12 cellular contexts compared by ENCODE assay signal in genomic region chr10:13518076-13518692, GRCh38. TPM values are rescaled to one million over a fixed set of nuclear protein-coding genes. Genes with fewer than 3 reads are reported as not detected.
DNase-seq lines count a peak whose midpoint lies in the region; ATAC-seq, FAIRE-seq and TF ChIP-seq lines count a peak whose summit lies in the region.
"Had no signal": no experiment of that assay in that cellular context is flagged by ENCODE, and none has a peak within 500 bp of the region (broad histone marks: within the 10 kb centered on the region; RNA-seq: fewer than 3 reads in every experiment).

No MANE protein-coding gene starts in this region.

- H2AK5ac ChIP-seq in H1 (ENCODE audit: low read depth, low read length), result no peak overlapping the region

- 55% methylated on average over 8 of the region's 8 CpGs; no CpG with 5 or more reads in 1 of the 2 experiments for WGBS in H1 (ENCODE audit: extremely low coverage in 1 of 2, insufficient coverage in 1 of 2, insufficient read length in 1 of 2, insufficient replicate concordance in 2 of 2, low coverage in 1 of 2, low lambda C conversion rate in 2 of 2, missing lambda C conversion rate in 1 of 2), 2 experiments

- H3K4ac ChIP-seq in H1 (replicated peaks; ENCODE audit: insufficient read length, low read depth, low read length), result no peak overlapping the region

- no peak overlapping the region for H3K23ac ChIP-seq in H1 (ENCODE audit: insufficient read length)

- H3K56ac ChIP-seq in H1 (replicated peaks; ENCODE audit: insufficient read length, low read depth, low read length), result no peak overlapping the region

- peak; percentile 85 to 89 for TF ChIP-seq RAD21 in H1 (IDR thresholded peaks at IDR 0.05 in 1 of 2, conservative IDR thresholded peaks at IDR 0.05 in 1 of 2; ENCODE audit: low read depth in 2 of 2, low read length in 2 of 2)

- H2BK20ac ChIP-seq in H1 (ENCODE audit: low read length), result no peak overlapping the region

- H3K9me3 ChIP-seq in MM.1S (replicated peaks; ENCODE audit: insufficient read depth, low read length) (no peaks in the 10 kb centered on the region), H1 (ENCODE audit: insufficient read depth in 2 of 2, low read depth in 1 of 2, low read length in 1 of 2) (no peaks in the 10 kb centered on the region)
- H3K9me3 ChIP-seq: stomach had no signal

- H3K4me3 Mint-ChIP-seq in neural crest cell, result no peak overlapping the region
- no peak overlapping the region for H3K4me3 Mint-ChIP-seq in activated T-helper 2 cell treated with anti-CD3 and anti-CD28 coated beads, Interferon-gamma antibody, Interleukin-2, Interleukin-4, amounts not matched to agents 10 μg/mL and 5 μg/mL and 100 μg/mL, durations not matched to agents 14 hours and 24 hours and 36 hours (ENCODE audit: low read depth)
- H3K4me3 Mint-ChIP-seq: central memory CD8-positive, alpha-beta T cell had no signal

- H4K20me1 ChIP-seq in MM.1S (ENCODE audit: insufficient read depth, low read length) (no peaks in the 10 kb centered on the region), H1 (replicated peaks in 1 of 2; ENCODE audit: control insufficient read depth in 1 of 2, insufficient read depth in 2 of 2, low read length in 2 of 2) (no peaks in the 10 kb centered on the region)

- no peak overlapping the region for H4K5ac ChIP-seq in H1 (ENCODE audit: insufficient read length, low read depth, low read length)

- H2BK5ac ChIP-seq in H1 (ENCODE audit: low read depth, low read length), result no peak overlapping the region

- H3K36me3 Mint-ChIP-seq in neural crest cell (ENCODE audit: low read depth), result peaks cover 9% of the 10 kb centered on the region
- no peaks in the 10 kb centered on the region for H3K36me3 Mint-ChIP-seq in activated T-helper 2 cell treated with anti-CD3 and anti-CD28 coated beads, Interferon-gamma antibody, Interleukin-2, Interleukin-4, amounts not matched to agents 10 μg/mL and 5 μg/mL and 100 μg/mL, durations not matched to agents 14 hours and 24 hours and 36 hours (ENCODE audit: low read depth)

- H2AFZ ChIP-seq in MM.1S (ENCODE audit: low read length) (no peak overlapping the region), H1 (ENCODE audit: low read length) (no peak overlapping the region)

- no peaks in the 10 kb centered on the region for H3K36me3 ChIP-seq in GM06990 (ENCODE audit: control insufficient read depth, insufficient read depth, low read length)
- no peaks in the 10 kb centered on the region for H3K36me3 ChIP-seq in MM.1S (replicated peaks; ENCODE audit: insufficient read depth, low read length)
- no peaks in the 10 kb centered on the region for H3K36me3 ChIP-seq in H1 (ENCODE audit: control insufficient read depth in 2 of 4, insufficient read depth in 4 of 4, low read length in 3 of 4)

- H3K27ac ChIP-seq in MM.1S (ENCODE audit: low read length), result no peak overlapping the region
- H3K27ac ChIP-seq in H1 (ENCODE audit: low read depth, low read length), result no peak overlapping the region
- H3K27ac ChIP-seq: stomach had no signal

- POLR2A ChIA-PET in H1 (lab: Charles Lee; ENCODE audit: partially characterized antibody), result interaction anchor here (0.6 kb wide), 1 partner anchor 1006 kb away, joined by 3 read pairs; no protein-coding TSS in a partner anchor

- no peaks in the 10 kb centered on the region for H3K23me2 ChIP-seq in H1 (ENCODE audit: low read depth, low read length)

- H3K18ac ChIP-seq in H1 (ENCODE audit: extremely low read depth, low read length), result no peak overlapping the region

- no peak for TF ChIP-seq EP300 in H1 (IDR thresholded peaks at IDR 0.05; ENCODE audit: borderline replicate concordance in 1 of 2, low read depth in 2 of 2, low read length in 2 of 2)

- DNase-seq in GM06990 (ENCODE audit: extremely low read depth, insufficient read length) (no peak), MM.1S (no peak), H1 (ENCODE audit: low read depth in 1 of 2, low spot score in 2 of 2) (peak in 1 of 2 experiments; percentile 76), neural crest cell (ENCODE audit: low read depth, low spot score) (no peak), NCI-H2107 (lab: John Stamatoyannopoulos, UW) (no peak), urothelium cell line (ENCODE audit: low spot score) (no peak)
- DNase-seq in activated T-helper 2 cell treated with anti-CD3 and anti-CD28 coated beads, Interferon-gamma antibody, Interleukin-2, Interleukin-4, amounts not matched to agents 10 μg/mL and 5 μg/mL and 100 μg/mL, durations not matched to agents 14 hours and 24 hours and 36 hours (ENCODE audit: low spot score), result no peak
- DNase-seq: DND-41, NCI-H2171, stomach had no signal

- no peak overlapping the region for H3K27ac Mint-ChIP-seq in neural crest cell (ENCODE audit: unreplicated experiment)
- no peak overlapping the region for H3K27ac Mint-ChIP-seq in activated T-helper 2 cell treated with anti-CD3 and anti-CD28 coated beads, Interferon-gamma antibody, Interleukin-2, Interleukin-4, amounts not matched to agents 10 μg/mL and 5 μg/mL and 100 μg/mL, durations not matched to agents 14 hours and 24 hours and 36 hours

- no peaks in the 10 kb centered on the region for H3K79me2 ChIP-seq in MM.1S (ENCODE audit: low read length)
- H3K79me2 ChIP-seq in H1 (ENCODE audit: control insufficient read depth in 1 of 2, insufficient read depth in 2 of 2, low read length in 2 of 2), result no peaks in the 10 kb centered on the region

- H2BK15ac ChIP-seq in H1 (ENCODE audit: low read length), result no peak overlapping the region

- H3K27me3 ChIP-seq in GM06990 (replicated peaks; ENCODE audit: control insufficient read depth, insufficient read depth, low read length) (peaks cover 2% of the 10 kb centered on the region), MM.1S (replicated peaks; ENCODE audit: insufficient read depth, low read length) (no peaks in the 10 kb centered on the region), H1 (replicated peaks in 1 of 4; ENCODE audit: control insufficient read depth in 3 of 4, extremely low read depth in 1 of 4, insufficient read depth in 3 of 4, low read length in 3 of 4) (no peaks in the 10 kb centered on the region)
- H3K27me3 ChIP-seq: stomach had no signal

- FAIRE-seq in H1 (lab: Jason Lieb, UNC) (peak; percentile 66), urothelium cell line (lab: Jason Lieb, UNC) (no peak)

- no peaks in the 10 kb centered on the region for H3F3A ChIP-seq in MM.1S (ENCODE audit: insufficient read depth, low read length)

- intact Hi-C loops in activated T-helper 2 cell treated with anti-CD3 and anti-CD28 coated beads, Interferon-gamma antibody, Interleukin-2, Interleukin-4, amounts not matched to agents 10 μg/mL and 5 μg/mL and 100 μg/mL, durations not matched to agents 14 hours and 24 hours and 36 hours (cut with micrococcal nuclease), result no loop called here

- no peaks in the 10 kb centered on the region for H3K4me1 ChIP-seq in MM.1S (ENCODE audit: low read length)
- peaks cover 0 to 3% (median 0%) of the 10 kb centered on the region in 4 experiments; a peak in 1 of 7 replicates for H3K4me1 ChIP-seq in H1 (replicated peaks in 1 of 4; ENCODE audit: control insufficient read depth in 3 of 4, insufficient read depth in 4 of 4, low read length in 3 of 4)

- no peaks in the 10 kb centered on the region for H3K9me2 ChIP-seq in MM.1S (replicated peaks; ENCODE audit: insufficient read depth, low read length)

- H3K9ac ChIP-seq in MM.1S (ENCODE audit: low read length) (no peak overlapping the region), H1 (replicated peaks in 1 of 4; ENCODE audit: extremely low read depth in 1 of 4, low read depth in 3 of 4, low read length in 3 of 4) (no peak overlapping the region)

- no peaks in the 10 kb centered on the region for H3K27me3 Mint-ChIP-seq in neural crest cell (ENCODE audit: low read depth)
- peaks cover 18% of the 10 kb centered on the region for H3K27me3 Mint-ChIP-seq in activated T-helper 2 cell treated with anti-CD3 and anti-CD28 coated beads, Interferon-gamma antibody, Interleukin-2, Interleukin-4, amounts not matched to agents 10 μg/mL and 5 μg/mL and 100 μg/mL, durations not matched to agents 14 hours and 24 hours and 36 hours (ENCODE audit: low read depth)

- no peak for ATAC-seq in HG03342 (IDR thresholded peaks at IDR 0.05; ENCODE audit: unreplicated experiment)

- no peak overlapping the region for H2BK120ac ChIP-seq in H1 (replicated peaks; ENCODE audit: low read depth, low read length)

- H3K4me3 ChIP-seq in GM06990 (replicated peaks; ENCODE audit: low read depth, low read length) (no peak overlapping the region), MM.1S (ENCODE audit: low read length) (no peak overlapping the region), H1 (ENCODE audit: extremely low read depth in 1 of 4, insufficient read depth in 2 of 4, low read depth in 3 of 4, low read length in 4 of 4) (no peak overlapping the region)
- H3K4me3 ChIP-seq: stomach had no signal

- H3K4me1 Mint-ChIP-seq in neural crest cell, result peaks cover 12% of the 10 kb centered on the region
- no peaks in the 10 kb centered on the region for H3K4me1 Mint-ChIP-seq in activated T-helper 2 cell treated with anti-CD3 and anti-CD28 coated beads, Interferon-gamma antibody, Interleukin-2, Interleukin-4, amounts not matched to agents 10 μg/mL and 5 μg/mL and 100 μg/mL, durations not matched to agents 14 hours and 24 hours and 36 hours (ENCODE audit: low read depth)
- H3K4me1 Mint-ChIP-seq: central memory CD8-positive, alpha-beta T cell had no signal

- no peak overlapping the region for H3K4me2 ChIP-seq in MM.1S (ENCODE audit: low read depth, low read length)
- no peak overlapping the region for H3K4me2 ChIP-seq in H1 (ENCODE audit: insufficient read depth in 1 of 2, low read depth in 2 of 2, low read length in 2 of 2)

- CTCF ChIA-PET in H1 (lab: Charles Lee; ENCODE audit: partially characterized antibody), result interaction anchor here (0.6 to 3.5 kb wide), 23 partner anchors 9 to 154 kb away, joined by 3 to 35 read pairs (median 4); no protein-coding TSS in a partner anchor

- H4K8ac ChIP-seq in H1 (ENCODE audit: extremely low read depth, insufficient read depth, low read length), result no peak overlapping the region; the same call in 1 of the 2 replicates

- TF ChIP-seq POLR2A in H1 (IDR thresholded peaks at IDR 0.05; ENCODE audit: control extremely low read depth in 1 of 2, low read depth in 2 of 2, low read length in 2 of 2), result no peak

- no peak overlapping the region for H2BK12ac ChIP-seq in H1 (ENCODE audit: low read depth, low read length)

- no peak overlapping the region for H4K91ac ChIP-seq in H1 (replicated peaks; ENCODE audit: insufficient read length, low read length)

- H3K79me1 ChIP-seq in H1 (ENCODE audit: low read depth, low read length), result no peaks in the 10 kb centered on the region

- TF ChIP-seq CTCF in GM06990 (IDR thresholded peaks at IDR 0.05; ENCODE audit: insufficient read depth, low read length, poor library complexity, severe bottlenecking) (peak; percentile 63), MM.1S (IDR thresholded peaks at IDR 0.05; ENCODE audit: low read length) (peak; percentile 48), H1 (IDR thresholded peaks at IDR 0.05; ENCODE audit: control extremely low read depth in 1 of 3, insufficient read depth in 1 of 3, low read depth in 1 of 3, low read length in 3 of 3) (peak; percentile 77 to 83 (median 81)), neural crest cell (conservative IDR thresholded peaks at IDR 0.05) (peak; percentile 60)

- no peak overlapping the region for H3K14ac ChIP-seq in H1 (ENCODE audit: insufficient read length)

- H3K9me3 Mint-ChIP-seq in neural crest cell, result no peaks in the 10 kb centered on the region
- H3K9me3 Mint-ChIP-seq in activated T-helper 2 cell treated with anti-CD3 and anti-CD28 coated beads, Interferon-gamma antibody, Interleukin-2, Interleukin-4, amounts not matched to agents 10 μg/mL and 5 μg/mL and 100 μg/mL, durations not matched to agents 14 hours and 24 hours and 36 hours, result no peaks in the 10 kb centered on the region
- H3K9me3 Mint-ChIP-seq: central memory CD8-positive, alpha-beta T cell had no signal

RNA-seq across cellular contexts. Expression of gene BEND7, which starts 10.6 kb away (rescaled TPM):
- 5.9 and 8.2 TPM in 2 replicates for total RNA-seq in H1 (2021; fragmentation: NEBNext Ultra II Directional; extraction: Animal tissue kit (Norgen Biotek cat#: 25700))
- polyA plus RNA-seq in H1 (2011; rRNA removed), result 1.8 and 1.9 TPM in 2 replicates
- polyA plus RNA-seq in H1 (2011; cell fraction: cytosol; rRNA removed), result 3.0 TPM
- 5.5 TPM for polyA plus RNA-seq in H1 (2011; cell fraction: nucleus; rRNA removed)
- 2.9 to 6.4 TPM (median 4.5 TPM) in 4 replicates for polyA plus RNA-seq in H1 (2012, experiment 1 of 2)
- polyA plus RNA-seq in H1 (2012, experiment 2 of 2), result 2.4 TPM
- 3.6 TPM for polyA plus RNA-seq in H1 (2013, experiment 1 of 2)
- polyA plus RNA-seq in H1 (2013, experiment 2 of 2), result 3.3 TPM
- polyA minus RNA-seq in H1 (2011; rRNA and poly(A)+ RNA removed), result 3.6 and 4.8 TPM in 2 replicates
- 2.5 TPM for polyA minus RNA-seq in H1 (2011; cell fraction: cytosol; rRNA and poly(A)+ RNA removed)
- polyA minus RNA-seq in H1 (2011; cell fraction: nucleus; rRNA and poly(A)+ RNA removed), result 8.9 TPM
- total RNA-seq in neural crest cell, result 21.9 and 25.0 TPM in 2 replicates
- not detected in 2 replicates for total RNA-seq in activated T-helper 2 cell treated with anti-CD3 and anti-CD28 coated beads, Interferon-gamma antibody, Interleukin-2, Interleukin-4, amounts not matched to agents 10 μg/mL and 5 μg/mL and 100 μg/mL, durations not matched to agents 14 hours and 24 hours and 36 hours
